In the genomic region with DNA sequence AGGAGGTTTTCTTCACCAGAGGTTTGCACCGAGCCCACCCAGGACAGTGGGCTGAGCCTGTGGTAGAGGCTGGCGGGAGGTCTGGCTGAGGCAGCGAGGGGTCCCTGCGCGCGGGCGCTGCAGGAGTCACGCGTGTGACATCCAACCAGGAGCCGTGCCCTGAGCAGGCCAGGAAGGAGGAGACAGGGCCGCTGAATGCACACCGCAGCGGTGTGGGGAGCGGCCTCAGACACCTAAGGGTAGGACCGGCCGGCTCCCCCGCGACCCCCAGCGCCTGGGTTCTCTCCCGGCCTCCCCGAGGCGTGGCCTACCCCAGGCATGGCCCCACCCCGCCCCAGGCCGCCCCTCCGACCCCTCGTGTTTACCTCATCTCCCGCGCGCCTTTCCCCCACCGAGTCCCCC, we compare ENCODE assay signal across 1 cellular context.
TF ChIP-seq lines count a peak whose summit lies in the region.

No MANE protein-coding gene starts in this region.

TF ChIP-seq in HCT116, 20 proteins besides CTCF, POLR2A, EP300 and RAD21 (continued from another document):
- TF ChIP-seq TCF7L2 (IDR thresholded peaks at IDR 0.05; ENCODE audit: borderline replicate concordance, extremely low read depth, insufficient read depth, insufficient read length) = no peak
- no peak for TF ChIP-seq SP1 (IDR thresholded peaks at IDR 0.05; ENCODE audit: low read depth)
- TF ChIP-seq JUND (IDR thresholded peaks at IDR 0.05) = no peak
- TF ChIP-seq ELF1 (IDR thresholded peaks at IDR 0.05; ENCODE audit: borderline replicate concordance, low read depth) = no peak
- no peak for TF ChIP-seq ZFX (IDR thresholded peaks at IDR 0.05)
- no peak for TF ChIP-seq EZH2 (IDR thresholded peaks at IDR 0.05)
- no peak for TF ChIP-seq SRF (IDR thresholded peaks at IDR 0.05; ENCODE audit: low read depth)
- no peak for TF ChIP-seq SIN3A (IDR thresholded peaks at IDR 0.05; ENCODE audit: low read depth)
